ENCODE assay signal across 23 cellular contexts in genomic region chr4:40838742-40839141, GRCh38.
DNase-seq lines count a peak whose midpoint lies in the region; ATAC-seq and TF ChIP-seq lines count a peak whose summit lies in the region.
"Had no signal": no experiment of that assay in that cellular context is flagged by ENCODE, and none has a peak within 500 bp of the region (broad histone marks: within the 10 kb centered on the region; RNA-seq: fewer than 3 reads in every experiment).

No MANE protein-coding gene starts in this region.

- no peak overlapping the region for H2AFZ ChIP-seq in SK-N-SH (ENCODE audit: low read depth)
- no peak overlapping the region for H2AFZ ChIP-seq in PC-3 (ENCODE audit: low read length)
- H2AFZ ChIP-seq in smooth muscle cell (ENCODE audit: low read depth) = no peak overlapping the region
- H2AFZ ChIP-seq: PC-9 had no signal

- H3K36me3 ChIP-seq in SK-N-SH (replicated peaks in 1 of 2; ENCODE audit: control insufficient read depth in 1 of 2, insufficient read depth in 2 of 2, low read length in 1 of 2) (peaks cover 8 to 9% of the 10 kb centered on the region in 2 experiments), PC-3 (ENCODE audit: low read depth, low read length) (no peaks in the 10 kb centered on the region), smooth muscle cell (ENCODE audit: low read depth) (no peaks in the 10 kb centered on the region)

- H4K20me1 ChIP-seq in SK-N-SH (ENCODE audit: insufficient read depth) = no peaks in the 10 kb centered on the region
- H4K20me1 ChIP-seq in PC-3 (ENCODE audit: low read length) = no peaks in the 10 kb centered on the region
- peaks cover 20% of the 10 kb centered on the region for H4K20me1 ChIP-seq in smooth muscle cell (ENCODE audit: low read depth)

- H3K4me1 ChIP-seq in SK-N-SH (ENCODE audit: control insufficient read depth in 1 of 2, insufficient read depth in 2 of 2, low read depth in 1 of 2, low read length in 1 of 2) (peaks cover 0 to 14% of the 10 kb centered on the region in 2 experiments; a peak in 1 of 4 replicates), PC-3 (ENCODE audit: insufficient read depth, low read length) (peaks cover 4% of the 10 kb centered on the region; the same call in 1 of the 2 replicates), smooth muscle cell (ENCODE audit: low read depth) (peaks cover 4% of the 10 kb centered on the region)
- H3K4me1 ChIP-seq: suprapubic skin had no signal

- no peaks in the 10 kb centered on the region for H3K36me3 Mint-ChIP-seq in stimulated activated memory B cell treated with anti-CD40 and anti-IgM and Interleukin-4, amounts not matched to agents 10 μg/mL and 1 μg/mL and 100 μg/mL, for 72 hours
- H3K36me3 Mint-ChIP-seq: activated naive CD8-positive, alpha-beta T cell treated with anti-CD3 and anti-CD28 coated beads, Interleukin-2, amount 10 ng/mL, durations not matched to agents 7 days and 5 days had no signal

- no TSS peak for BruUV-seq in PC-3 (replicated peaks; lab: Mats Ljungman, UMichigan)

- H3K79me2 ChIP-seq in SK-N-SH (ENCODE audit: insufficient read depth) = peaks cover 16% of the 10 kb centered on the region
- H3K79me2 ChIP-seq in PC-3 (ENCODE audit: low read length) = no peaks in the 10 kb centered on the region
- H3K79me2 ChIP-seq in smooth muscle cell (ENCODE audit: low read depth) = no peaks in the 10 kb centered on the region

- POLR2A ChIA-PET in SK-N-SH (lab: Yijun Ruan, JAX) (no interaction called here), PC-3 (lab: Charles Lee; ENCODE audit: unreplicated experiment) (no interaction called here)

- 95% methylated on average over 4 of the region's 4 CpGs for WGBS in SK-N-SH (ENCODE audit: low lambda C conversion rate)
- 96% methylated on average over 4 of the region's 4 CpGs for WGBS in smooth muscle cell (ENCODE audit: low lambda C conversion rate)

- H3K27ac ChIP-seq in SK-N-SH (ENCODE audit: low read depth in 2 of 2, low read length in 1 of 2) (no peak overlapping the region), PC-3 (ENCODE audit: low read length) (no peak overlapping the region), smooth muscle cell (ENCODE audit: low read depth) (no peak overlapping the region)
- H3K27ac ChIP-seq: epithelial cell of prostate, PC-9, suprapubic skin had no signal

- no peaks in the 10 kb centered on the region for H3K9me3 Mint-ChIP-seq in stimulated activated memory B cell treated with anti-CD40 and anti-IgM and Interleukin-4, amounts not matched to agents 10 μg/mL and 1 μg/mL and 100 μg/mL, for 72 hours
- H3K9me3 Mint-ChIP-seq: activated CD4-positive, alpha-beta T cell treated with anti-CD3 and anti-CD28 coated beads, Interleukin-2, amount 10 ng/mL, durations not matched to agents 7 days and 5 days; activated naive CD8-positive, alpha-beta T cell treated with anti-CD3 and anti-CD28 coated beads, Interleukin-2, amount 10 ng/mL, durations not matched to agents 7 days and 5 days; T-helper 1 cell treated with Interleukin-12 subunit alpha and Interleukin-12 subunit beta and Interleukin-4 antibody, amounts not matched to agents 30 μg/mL and 1 μg/mL, for 36 hours had no signal

- intact Hi-C loops in PC-3 (cut with micrococcal nuclease) = no loop called here

- DNase-seq in SK-N-SH (no peak), PC-3 (peak; percentile 2), epithelial cell of esophagus (ENCODE audit: low read depth) (no peak), smooth muscle cell (lab: John Stamatoyannopoulos, UW; ENCODE audit: unreplicated experiment) (no peak), NCI-H345 (lab: John Stamatoyannopoulos, UW) (no peak)
- DNase-seq: activated CD4-positive, alpha-beta T cell treated with anti-CD3 and anti-CD28 coated beads, Interleukin-2, amount 10 ng/mL, durations not matched to agents 7 days and 5 days; activated naive CD8-positive, alpha-beta T cell treated with anti-CD3 and anti-CD28 coated beads, Interleukin-2, amount 10 ng/mL, durations not matched to agents 7 days and 5 days; dermis blood vessel endothelial cell; kidney glomerular epithelial cell; mammary epithelial cell; NCI-H1417 treated with DMSO at 0.1 percent for 48 hours; NCI-H774; occipital lobe; PC-9; right cardiac atrium; SIG-M5 had no signal

- peaks cover 37% of the 10 kb centered on the region for H3K4me1 Mint-ChIP-seq in stimulated activated memory B cell treated with anti-CD40 and anti-IgM and Interleukin-4, amounts not matched to agents 10 μg/mL and 1 μg/mL and 100 μg/mL, for 72 hours

- TF ChIP-seq EP300 in SK-N-SH (IDR thresholded peaks at IDR 0.05; ENCODE audit: borderline replicate concordance in 1 of 2, low read depth in 1 of 2, low read length in 1 of 2) = no peak

- H3K27me3 ChIP-seq in SK-N-SH (ENCODE audit: insufficient read depth) (no peaks in the 10 kb centered on the region), PC-3 (ENCODE audit: low read length) (no peaks in the 10 kb centered on the region), smooth muscle cell (ENCODE audit: low read depth) (no peaks in the 10 kb centered on the region)
- H3K27me3 ChIP-seq: BLaER1 treated with 17β-estradiol and CSF1 and Interleukin-3, amounts not matched to agents 10 nM and 100 nM; suprapubic skin had no signal

- TF ChIP-seq CTCF in SK-N-SH (IDR thresholded peaks at IDR 0.05) (peak; percentile 15; the same call in 1 of the 2 replicates), PC-3 (conservative IDR thresholded peaks at IDR 0.05; ENCODE audit: low read depth, low read length) (peak; percentile 18; the same call in 1 of the 2 replicates), epithelial cell of esophagus (IDR thresholded peaks at IDR 0.05; ENCODE audit: insufficient read depth, low read depth, low read length, missing control alignments) (peak; percentile 6), smooth muscle cell (IDR thresholded peaks at IDR 0.05; ENCODE audit: borderline replicate concordance, insufficient read depth, poor library complexity, severe bottlenecking) (no peak)

- H3K9me3 ChIP-seq in SK-N-SH (no peaks in the 10 kb centered on the region), PC-3 (ENCODE audit: low read length) (no peaks in the 10 kb centered on the region), smooth muscle cell (replicated peaks; ENCODE audit: low read depth) (no peaks in the 10 kb centered on the region)
- H3K9me3 ChIP-seq: BLaER1 treated with 17β-estradiol and CSF1 and Interleukin-3, amounts not matched to agents 10 nM and 100 nM; suprapubic skin had no signal

- H3K4me3 Mint-ChIP-seq in stimulated activated memory B cell treated with anti-CD40 and anti-IgM and Interleukin-4, amounts not matched to agents 10 μg/mL and 1 μg/mL and 100 μg/mL, for 72 hours = no peak overlapping the region
- H3K4me3 Mint-ChIP-seq: activated CD4-positive, alpha-beta T cell treated with anti-CD3 and anti-CD28 coated beads, Interleukin-2, amount 10 ng/mL, durations not matched to agents 7 days and 5 days; activated naive CD8-positive, alpha-beta T cell treated with anti-CD3 and anti-CD28 coated beads, Interleukin-2, amount 10 ng/mL, durations not matched to agents 7 days and 5 days; T-helper 1 cell treated with Interleukin-12 subunit alpha and Interleukin-12 subunit beta and Interleukin-4 antibody, amounts not matched to agents 30 μg/mL and 1 μg/mL, for 36 hours had no signal

- H3K4me3 ChIP-seq in SK-N-SH (ENCODE audit: low read depth in 2 of 2, low read length in 1 of 2) (no peak overlapping the region), PC-3 (ENCODE audit: low read length) (no peak overlapping the region), epithelial cell of esophagus (ENCODE audit: low read length) (no peak overlapping the region), smooth muscle cell (no peak overlapping the region)
- H3K4me3 ChIP-seq: BLaER1 treated with 17β-estradiol and CSF1 and Interleukin-3, amounts not matched to agents 10 nM and 100 nM; PC-9; suprapubic skin had no signal

- peak overlapping the region; percentile 8 for H3K27ac Mint-ChIP-seq in stimulated activated memory B cell treated with anti-CD40 and anti-IgM and Interleukin-4, amounts not matched to agents 10 μg/mL and 1 μg/mL and 100 μg/mL, for 72 hours
- H3K27ac Mint-ChIP-seq: activated CD4-positive, alpha-beta T cell treated with anti-CD3 and anti-CD28 coated beads, Interleukin-2, amount 10 ng/mL, durations not matched to agents 7 days and 5 days; activated naive CD8-positive, alpha-beta T cell treated with anti-CD3 and anti-CD28 coated beads, Interleukin-2, amount 10 ng/mL, durations not matched to agents 7 days and 5 days; T-helper 1 cell treated with Interleukin-12 subunit alpha and Interleukin-12 subunit beta and Interleukin-4 antibody, amounts not matched to agents 30 μg/mL and 1 μg/mL, for 36 hours had no signal

- ATAC-seq in SK-N-SH treated with all-trans-retinoic acid at 6 μM for 48 hours (no peak), PC-3 (no peak), GM19455 (IDR thresholded peaks at IDR 0.05; ENCODE audit: unreplicated experiment) (no peak)
- no peak for ATAC-seq in stimulated activated memory B cell treated with anti-CD40 and anti-IgM and Interleukin-4, amounts not matched to agents 10 μg/mL and 1 μg/mL and 100 μg/mL, for 72 hours
- ATAC-seq: right cardiac atrium had no signal

- no peak for TF ChIP-seq RAD21 in SK-N-SH (IDR thresholded peaks at IDR 0.05; ENCODE audit: low read length)

- H3K9me2 ChIP-seq in SK-N-SH (no peaks in the 10 kb centered on the region), PC-3 (replicated peaks; ENCODE audit: low read length) (no peaks in the 10 kb centered on the region)

- no peak overlapping the region for H3K4me2 ChIP-seq in SK-N-SH
- no peak overlapping the region for H3K4me2 ChIP-seq in PC-3 (ENCODE audit: low read length)
- no peak overlapping the region for H3K4me2 ChIP-seq in smooth muscle cell
- H3K4me2 ChIP-seq: PC-9 had no signal

- CTCF ChIA-PET in SK-N-SH (lab: Yijun Ruan, JAX) = interaction anchor here (1.1 to 10.6 kb wide), 3 partner anchors 9 to 86 kb away, joined by 3 to 88 read pairs (median 4); no protein-coding TSS in a partner anchor
- CTCF ChIA-PET in PC-3 (lab: Charles Lee) = no interaction called here

- H3K9ac ChIP-seq in SK-N-SH (no peak overlapping the region), PC-3 (ENCODE audit: low read length) (no peak overlapping the region), smooth muscle cell (ENCODE audit: low read depth) (no peak overlapping the region)
- H3K9ac ChIP-seq: BLaER1 treated with 17β-estradiol and CSF1 and Interleukin-3, amounts not matched to agents 10 nM and 100 nM had no signal

- no peaks in the 10 kb centered on the region for H3K27me3 Mint-ChIP-seq in stimulated activated memory B cell treated with anti-CD40 and anti-IgM and Interleukin-4, amounts not matched to agents 10 μg/mL and 1 μg/mL and 100 μg/mL, for 72 hours
- H3K27me3 Mint-ChIP-seq: activated naive CD8-positive, alpha-beta T cell treated with anti-CD3 and anti-CD28 coated beads, Interleukin-2, amount 10 ng/mL, durations not matched to agents 7 days and 5 days had no signal

- H3F3A ChIP-seq in SK-N-SH (replicated peaks; ENCODE audit: insufficient read depth) (peaks cover 6% of the 10 kb centered on the region), PC-3 (ENCODE audit: low read length, unreplicated experiment) (no peaks in the 10 kb centered on the region), smooth muscle cell (ENCODE audit: low read depth) (no peaks in the 10 kb centered on the region)

TF ChIP-seq in SK-N-SH, 30 proteins besides CTCF, POLR2A, EP300 and RAD21 (continues in another document):
- no peak for TF ChIP-seq NRF1 (IDR thresholded peaks at IDR 0.05; ENCODE audit: low read depth, low read length)

TF ChIP-seq in SK-N-SH treated with all-trans-retinoic acid at 6 μM for 48 hours, 23 proteins besides CTCF, POLR2A, EP300 and RAD21 (continues in another document):
- TF ChIP-seq SNAI2 (CRISPR knock-in tag; IDR thresholded peaks at IDR 0.05) (no peak), ZFP30 (CRISPR knock-in tag; IDR thresholded peaks at IDR 0.05) (no peak)
